Comparison of ENCODE assay signal across 25 cellular contexts in the genomic region with DNA sequence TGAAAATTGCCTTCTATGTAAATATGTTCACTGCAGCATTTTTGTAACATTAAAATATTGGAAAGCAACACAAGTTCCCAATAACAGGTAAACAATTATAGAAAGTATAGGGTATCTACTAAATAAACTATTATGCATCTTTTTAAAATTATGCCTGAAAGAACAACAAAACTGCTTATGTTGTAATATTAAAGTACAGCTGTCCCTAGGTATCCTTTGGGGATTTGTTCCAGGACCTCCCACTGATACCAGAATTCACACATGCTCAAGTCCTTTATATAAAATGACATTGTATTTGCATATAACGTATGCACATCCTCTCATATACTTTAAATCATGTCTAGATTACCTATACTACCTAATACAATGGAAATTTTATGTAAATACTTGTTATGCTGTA.
"Had no signal": no experiment of that assay in that cellular context is flagged by ENCODE, and none has a peak within 500 bp of the region (broad histone marks: within the 10 kb centered on the region; RNA-seq: fewer than 3 reads in every experiment).

No MANE protein-coding gene starts in this region.

- H3K27ac ChIP-seq: hepatocyte, lower lobe of right lung, parathyroid adenoma, testis, uterus, VCaP had no signal

- H3K27me3 ChIP-seq: hepatocyte, testis, uterus had no signal

- H3K4me2 ChIP-seq: hepatocyte had no signal

- H3K36me3 ChIP-seq: lower lobe of right lung, uterus had no signal

- H3K79me2 ChIP-seq: hepatocyte, parathyroid adenoma had no signal

- DNase-seq: activated CD4-positive, alpha-beta memory T cell treated with anti-CD3 and anti-CD28 coated beads, Interleukin-2, amount 10 ng/mL, durations not matched to agents 7 days and 5 days; activated CD4-positive, alpha-beta T cell treated with anti-CD3 and anti-CD28 coated beads, Interleukin-2, amount 10 ng/mL, durations not matched to agents 24 days and 14 days; activated effector memory CD4-positive, alpha-beta T cell treated with Interleukin-2 at 50 U/mL for 16 hours; activated naive CD4-positive, alpha-beta T cell treated with anti-CD3 and anti-CD28 coated beads, Interleukin-2, amount 10 ng/mL, durations not matched to agents 7 days and 5 days; activated T-cell treated with anti-CD3 and anti-CD28 coated beads, Interleukin-2, amount 50 U/mL, for 72 hours; caudate nucleus; dermis blood vessel endothelial cell; effector memory CD4-positive, alpha-beta T cell; glutamatergic neuron; immature natural killer cell; lower lobe of right lung; mesendoderm; mucosa of descending colon; nephron progenitor cell; right cardiac atrium; stimulated activated CD4-positive, alpha-beta T cell treated with anti-CD3 and anti-CD28 coated beads, Interleukin-1b, Interleukin-23, amount 100 ng/mL, for 48 hours; testis; trophoblast cell; uterus had no signal

- H3K9ac ChIP-seq: parathyroid adenoma had no signal

- H2AFZ ChIP-seq: hepatocyte, parathyroid adenoma had no signal

- ATAC-seq: activated CD4-positive, CD25-positive, alpha-beta regulatory T cell treated with anti-CD3 and anti-CD28 coated beads, Interleukin-2, amount 50 U/mL, for 24 hours; activated T-cell treated with anti-CD3 and anti-CD28 coated beads, Interleukin-2, amount 50 U/mL, for 72 hours; left lobe of liver; lower lobe of right lung; mucosa of descending colon; right cardiac atrium; stimulated activated effector memory CD8-positive, alpha-beta T cell treated with anti-CD3 and anti-CD28 coated beads, Interleukin-12 subunit alpha, Interleukin-12 subunit beta, amount 100 ng/mL, for 72 hours had no signal

- H3K4me1 ChIP-seq: parathyroid adenoma, testis had no signal

- H3K4me3 ChIP-seq: hepatocyte, lower lobe of right lung, mucosa of descending colon, testis, uterus had no signal

- H3K9me3 ChIP-seq: lower lobe of right lung, mucosa of descending colon, testis, uterus had no signal
